Comparison of ENCODE assay signal across 12 cellular contexts in the genomic region with DNA sequence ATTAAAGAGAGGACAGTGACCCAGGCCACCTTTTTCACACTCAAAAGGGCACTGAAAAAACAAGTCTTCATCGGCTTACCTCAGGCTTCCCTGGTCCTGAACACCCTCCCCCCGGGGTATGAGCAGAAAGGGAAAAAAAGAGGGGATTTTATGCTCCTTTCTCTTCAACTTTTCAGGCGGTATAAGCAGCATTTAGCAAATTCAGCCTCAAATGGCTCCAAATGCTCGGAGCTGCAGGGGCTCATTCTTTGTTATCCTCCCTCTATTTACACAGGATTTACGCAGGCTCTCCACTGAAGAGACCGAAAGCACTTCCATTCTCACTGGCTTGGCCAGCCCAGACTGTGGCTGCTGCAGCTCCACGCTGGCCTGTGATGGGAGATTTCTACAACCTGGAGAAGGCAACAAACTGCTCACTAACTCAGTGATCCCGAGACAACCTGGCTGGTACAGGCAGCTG. TPM values are rescaled to one million over a fixed set of nuclear protein-coding genes. Genes with fewer than 3 reads are reported as not detected.
DNase-seq lines count a peak whose midpoint lies in the region; ATAC-seq and TF ChIP-seq lines count a peak whose summit lies in the region.
"Had no signal": no experiment of that assay in that cellular context is flagged by ENCODE, and none has a peak within 500 bp of the region (broad histone marks: within the 10 kb centered on the region; RNA-seq: fewer than 3 reads in every experiment).

No MANE protein-coding gene starts in this region.

- TF ChIP-seq EP300 in esophagus muscularis mucosa (IDR thresholded peaks at IDR 0.05): no peak

- TF ChIP-seq POLR2A in esophagus muscularis mucosa (IDR thresholded peaks at IDR 0.05; ENCODE audit: low read depth): no peak

- H3K9me3 Mint-ChIP-seq in nephron: no peaks in the 10 kb centered on the region
- H3K9me3 Mint-ChIP-seq in naive thymus-derived CD8-positive, alpha-beta T cell: no peaks in the 10 kb centered on the region

- no peaks in the 10 kb centered on the region for H3K36me3 ChIP-seq in ES-I3 (ENCODE audit: insufficient read depth, low read length)
- H3K36me3 ChIP-seq in esophagus muscularis mucosa: peaks cover 0 to 14% (median 2%) of the 10 kb centered on the region in 4 donors
- peaks cover 0 to 10% of the 10 kb centered on the region in 2 donors for H3K36me3 ChIP-seq in ascending aorta
- H3K36me3 ChIP-seq: BLaER1 treated with 17β-estradiol and CSF1 and Interleukin-3, amounts not matched to agents 10 nM and 100 nM; prostate gland had no signal

- peaks cover 31% of the 10 kb centered on the region for H3K4me1 Mint-ChIP-seq in nephron
- H3K4me1 Mint-ChIP-seq in naive thymus-derived CD8-positive, alpha-beta T cell: no peaks in the 10 kb centered on the region

- H3K4me1 ChIP-seq in ES-I3 (ENCODE audit: insufficient read depth, low read length): peaks cover 21% of the 10 kb centered on the region
- peaks cover 21 to 60% (median 43%) of the 10 kb centered on the region in 4 donors for H3K4me1 ChIP-seq in esophagus muscularis mucosa
- peaks cover 3 to 5% of the 10 kb centered on the region in 2 donors for H3K4me1 ChIP-seq in ascending aorta
- H3K4me1 ChIP-seq: BLaER1 treated with 17β-estradiol and CSF1 and Interleukin-3, amounts not matched to agents 10 nM and 100 nM; prostate gland had no signal

- peak; percentile 76 for DNase-seq in NCI-H345 (lab: John Stamatoyannopoulos, UW)
- no peak for DNase-seq in esophagus muscularis mucosa (ENCODE audit: extremely low spot score)
- DNase-seq in naive thymus-derived CD8-positive, alpha-beta T cell: no peak
- DNase-seq in ascending aorta (ENCODE audit: low spot score in 2 of 2): no peak
- DNase-seq: HCEC 1CT, OCI-M1 had no signal

- peak overlapping the region in 3 of 4 donors; percentile 15 to 43 (median 22) for H3K27ac ChIP-seq in esophagus muscularis mucosa (replicated peaks in 1 of 4)
- H3K27ac ChIP-seq in ascending aorta: no peak overlapping the region
- H3K27ac ChIP-seq: BLaER1 treated with 17β-estradiol and CSF1 and Interleukin-3, amounts not matched to agents 10 nM and 100 nM; prostate gland had no signal

- peak overlapping the region; percentile 48; the same call in 1 of the 2 replicates for H3K9ac ChIP-seq in ES-I3 (ENCODE audit: low read depth, low read length)
- H3K9ac ChIP-seq: BLaER1 treated with 17β-estradiol and CSF1 and Interleukin-3, amounts not matched to agents 10 nM and 100 nM had no signal

- 57% methylated on average over 8 of the region's 8 CpGs for WGBS in esophagus muscularis mucosa

- H3K4me3 ChIP-seq in esophagus muscularis mucosa: peak overlapping the region in 1 of 4 donors; percentile 15
- H3K4me3 ChIP-seq in ascending aorta: no peak overlapping the region
- H3K4me3 ChIP-seq: BLaER1 treated with 17β-estradiol and CSF1 and Interleukin-3, amounts not matched to agents 10 nM and 100 nM; prostate gland had no signal

- peak overlapping the region; percentile 31 to 64 (median 47) for H3K4me3 Mint-ChIP-seq in nephron
- no peak overlapping the region for H3K4me3 Mint-ChIP-seq in naive thymus-derived CD8-positive, alpha-beta T cell

- no peaks in the 10 kb centered on the region for H3K9me3 ChIP-seq in ES-I3 (ENCODE audit: control insufficient read depth, insufficient read depth, low read length)
- H3K9me3 ChIP-seq in esophagus muscularis mucosa: no peaks in the 10 kb centered on the region
- no peaks in the 10 kb centered on the region for H3K9me3 ChIP-seq in ascending aorta
- H3K9me3 ChIP-seq: BLaER1 treated with 17β-estradiol and CSF1 and Interleukin-3, amounts not matched to agents 10 nM and 100 nM; prostate gland had no signal

- intact Hi-C loops in esophagus muscularis mucosa (cut with DNase I): no loop called here
- intact Hi-C loops in ascending aorta (cut with DNase I): no loop called here

- H3K27me3 Mint-ChIP-seq in nephron (ENCODE audit: low read depth): no peaks in the 10 kb centered on the region
- H3K27me3 Mint-ChIP-seq in naive thymus-derived CD8-positive, alpha-beta T cell: peaks cover 4 to 29% (median 6%) of the 10 kb centered on the region in 5 donors

- POLR2A ChIA-PET in naive thymus-derived CD8-positive, alpha-beta T cell (lab: Charles Lee): no interaction called here

- H3K27me3 ChIP-seq in esophagus muscularis mucosa (no peaks in the 10 kb centered on the region), ascending aorta (no peaks in the 10 kb centered on the region)
- H3K27me3 ChIP-seq: BLaER1 treated with 17β-estradiol and CSF1 and Interleukin-3, amounts not matched to agents 10 nM and 100 nM had no signal

- no peak for TF ChIP-seq CTCF in esophagus muscularis mucosa (IDR thresholded peaks at IDR 0.05)
- TF ChIP-seq CTCF in nephron (IDR thresholded peaks at IDR 0.05; ENCODE audit: unreplicated experiment in 3 of 3): no peak
- no peak for TF ChIP-seq CTCF in ascending aorta (IDR thresholded peaks at IDR 0.05)

- H3K27ac Mint-ChIP-seq in nephron: peak overlapping the region; percentile 90 to 92 (median 92)
- no peak overlapping the region for H3K27ac Mint-ChIP-seq in naive thymus-derived CD8-positive, alpha-beta T cell

- no peak for ATAC-seq in GM21360 (IDR thresholded peaks at IDR 0.05; ENCODE audit: unreplicated experiment)
- no peak for ATAC-seq in naive thymus-derived CD8-positive, alpha-beta T cell
- ATAC-seq in HG03378 (IDR thresholded peaks at IDR 0.05; ENCODE audit: unreplicated experiment): no peak

- peaks cover 74% of the 10 kb centered on the region for H3K36me3 Mint-ChIP-seq in nephron (ENCODE audit: low read depth)
- H3K36me3 Mint-ChIP-seq in naive thymus-derived CD8-positive, alpha-beta T cell: no peaks in the 10 kb centered on the region

RNA-seq across cellular contexts. Expression of gene MEIS2, which starts 54.5 kb away (rescaled TPM):
- total RNA-seq in esophagus muscularis mucosa: 100 to 1,000 TPM in 1 of 4 donors, 10 to 100 TPM in 3; 53.8 to 106 (median 63.3) TPM
- total RNA-seq in naive thymus-derived CD8-positive, alpha-beta T cell: not detected
- not detected for polyA plus RNA-seq in naive thymus-derived CD8-positive, alpha-beta T cell
- 11.5 TPM for total RNA-seq in ascending aorta

Comparison
In these comparisons a context has a peak if more than half of its experiments do, and no peak if none do; other contexts are left out.
1. H3K27ac ChIP-seq: peak in esophagus muscularis mucosa (3 of 4); none in ascending aorta (0 of 2).
2. H3K27ac Mint-ChIP-seq: peak in nephron (3 of 3); none in naive thymus-derived CD8-positive, alpha-beta T cell (0 of 10).
3. H3K4me3 Mint-ChIP-seq: peak in nephron (3 of 3); none in naive thymus-derived CD8-positive, alpha-beta T cell (0 of 10).
4. RNA of gene MEIS2, which starts 54.5 kb away (total RNA-seq): 53.8 to 106 TPM in esophagus muscularis mucosa and 11.5 TPM in ascending aorta (single experiment); not detected in naive thymus-derived CD8-positive, alpha-beta T cell; every median in the first group is over 10 times any median in the second.